Comparison of ENCODE assay signal across 1 cellular context in the genomic region with DNA sequence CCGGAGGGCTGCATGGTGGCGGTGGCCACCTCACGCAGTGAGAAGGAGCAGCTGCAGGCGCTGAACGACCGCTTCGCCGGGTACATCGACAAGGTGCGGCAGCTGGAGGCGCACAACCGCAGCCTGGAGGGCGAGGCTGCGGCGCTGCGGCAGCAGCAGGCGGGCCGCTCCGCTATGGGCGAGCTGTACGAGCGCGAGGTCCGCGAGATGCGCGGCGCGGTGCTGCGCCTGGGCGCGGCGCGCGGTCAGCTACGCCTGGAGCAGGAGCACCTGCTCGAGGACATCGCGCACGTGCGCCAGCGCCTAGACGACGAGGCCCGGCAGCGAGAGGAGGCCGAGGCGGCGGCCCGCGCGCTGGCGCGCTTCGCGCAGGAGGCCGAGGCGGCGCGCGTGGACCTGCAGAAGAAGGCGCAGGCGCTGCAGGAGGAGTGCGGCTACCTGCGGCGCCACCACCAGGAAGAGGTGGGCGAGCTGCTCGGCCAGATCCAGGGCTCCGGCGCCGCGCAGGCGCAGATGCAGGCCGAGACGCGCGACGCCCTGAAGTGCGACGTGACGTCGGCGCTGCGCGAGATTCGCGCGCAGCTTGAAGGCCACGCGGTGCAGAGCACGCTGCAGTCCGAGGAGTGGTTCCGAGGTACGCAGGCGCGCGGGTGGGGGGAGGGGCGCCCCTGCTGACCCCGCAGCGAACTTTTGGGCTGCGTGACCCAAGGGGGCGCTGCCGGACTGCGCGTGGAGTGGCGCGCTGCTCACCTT.
A peak's percentile ranks its signal among the peaks of the same experiment; 100 is the strongest.
TF ChIP-seq lines count a peak whose summit lies in the region.

No MANE protein-coding gene starts in this region.

TF ChIP-seq in WTC11, 78 proteins besides CTCF, POLR2A, EP300 and RAD21 (continued from another document and continues in another):
- TF ChIP-seq ZNF219 (CRISPR knock-in tag; IDR thresholded peaks at IDR 0.05; ENCODE audit: borderline replicate concordance): peak; percentile 99
- no peak for TF ChIP-seq SOX15 (CRISPR knock-in tag; IDR thresholded peaks at IDR 0.05)
- TF ChIP-seq, protein P1, sequence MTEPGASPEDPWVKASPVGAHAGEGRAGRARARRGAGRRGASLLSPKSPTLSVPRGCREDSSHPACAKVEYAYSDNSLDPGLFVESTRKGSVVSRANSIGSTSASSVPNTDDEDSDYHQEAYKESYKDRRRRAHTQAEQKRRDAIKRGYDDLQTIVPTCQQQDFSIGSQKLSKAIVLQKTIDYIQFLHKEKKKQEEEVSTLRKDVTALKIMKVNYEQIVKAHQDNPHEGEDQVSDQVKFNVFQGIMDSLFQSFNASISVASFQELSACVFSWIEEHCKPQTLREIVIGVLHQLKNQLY (CRISPR knock-in tag; IDR thresholded peaks at IDR 0.05): peak; percentile 95; the same call in 1 of the 2 replicates
- TF ChIP-seq IRF1 (CRISPR knock-in tag; IDR thresholded peaks at IDR 0.05): peak; percentile 100
- peak; percentile 96 for TF ChIP-seq NR3C1 (CRISPR knock-in tag; conservative IDR thresholded peaks at IDR 0.05; ENCODE audit: low read depth)
- TF ChIP-seq CREB1 (CRISPR knock-in tag; IDR thresholded peaks at IDR 0.05): no peak; the same call in 1 of the 2 replicates
- TF ChIP-seq EMX1 (CRISPR knock-in tag; IDR thresholded peaks at IDR 0.05): no peak
- peak; percentile 100 for TF ChIP-seq ARID4B (CRISPR knock-in tag; IDR thresholded peaks at IDR 0.05; ENCODE audit: borderline replicate concordance)
- peak; percentile 80; the same call in 1 of the 2 replicates for TF ChIP-seq ZNF532 (CRISPR knock-in tag; IDR thresholded peaks at IDR 0.05; ENCODE audit: borderline replicate concordance)
- peak; percentile 93 for TF ChIP-seq ATF2 (CRISPR knock-in tag; IDR thresholded peaks at IDR 0.05; ENCODE audit: borderline replicate concordance, low read depth)
- no peak; the same call in 1 of the 2 replicates for TF ChIP-seq GABPB1 (CRISPR knock-in tag; IDR thresholded peaks at IDR 0.05)
- no peak for TF ChIP-seq ZMAT4 (CRISPR knock-in tag; IDR thresholded peaks at IDR 0.05)
- peak; percentile 99 for TF ChIP-seq FOXK1 (CRISPR knock-in tag; IDR thresholded peaks at IDR 0.05)
- TF ChIP-seq TEAD1 (CRISPR knock-in tag; IDR thresholded peaks at IDR 0.05): peak; percentile 99
- peak; percentile 98 for TF ChIP-seq ZNF232 (CRISPR knock-in tag; IDR thresholded peaks at IDR 0.05)
- TF ChIP-seq E2F1 (CRISPR knock-in tag; IDR thresholded peaks at IDR 0.05): peak; percentile 90
- TF ChIP-seq ZSCAN18 (CRISPR knock-in tag; IDR thresholded peaks at IDR 0.05): no peak
- TF ChIP-seq ATF3 (CRISPR knock-in tag; conservative IDR thresholded peaks at IDR 0.05): peak; percentile 95
- TF ChIP-seq FOXP1 (CRISPR knock-in tag; IDR thresholded peaks at IDR 0.05; ENCODE audit: borderline replicate concordance): peak; percentile 100
- peak; percentile 92 for TF ChIP-seq NR1H2 (CRISPR knock-in tag; IDR thresholded peaks at IDR 0.05)
- TF ChIP-seq ATF6 (CRISPR knock-in tag; IDR thresholded peaks at IDR 0.05): peak; percentile 83
- no peak for TF ChIP-seq ZNF396 (CRISPR knock-in tag; IDR thresholded peaks at IDR 0.05; ENCODE audit: borderline replicate concordance)
- no peak for TF ChIP-seq AFF4 (CRISPR knock-in tag; IDR thresholded peaks at IDR 0.05; ENCODE audit: borderline replicate concordance)
- TF ChIP-seq GRHL2 (CRISPR knock-in tag; IDR thresholded peaks at IDR 0.05; ENCODE audit: insufficient replicate concordance, severe bottlenecking): no peak
- TF ChIP-seq, protein P2, sequence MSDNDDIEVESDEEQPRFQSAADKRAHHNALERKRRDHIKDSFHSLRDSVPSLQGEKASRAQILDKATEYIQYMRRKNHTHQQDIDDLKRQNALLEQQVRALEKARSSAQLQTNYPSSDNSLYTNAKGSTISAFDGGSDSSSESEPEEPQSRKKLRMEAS (CRISPR knock-in tag; IDR thresholded peaks at IDR 0.05): peak; percentile 96
- peak; percentile 94 for TF ChIP-seq SMAD3 (CRISPR knock-in tag; IDR thresholded peaks at IDR 0.05; ENCODE audit: borderline replicate concordance)
- peak; percentile 99 for TF ChIP-seq NFE2L1 (CRISPR knock-in tag; IDR thresholded peaks at IDR 0.05)
